In the genomic region with DNA sequence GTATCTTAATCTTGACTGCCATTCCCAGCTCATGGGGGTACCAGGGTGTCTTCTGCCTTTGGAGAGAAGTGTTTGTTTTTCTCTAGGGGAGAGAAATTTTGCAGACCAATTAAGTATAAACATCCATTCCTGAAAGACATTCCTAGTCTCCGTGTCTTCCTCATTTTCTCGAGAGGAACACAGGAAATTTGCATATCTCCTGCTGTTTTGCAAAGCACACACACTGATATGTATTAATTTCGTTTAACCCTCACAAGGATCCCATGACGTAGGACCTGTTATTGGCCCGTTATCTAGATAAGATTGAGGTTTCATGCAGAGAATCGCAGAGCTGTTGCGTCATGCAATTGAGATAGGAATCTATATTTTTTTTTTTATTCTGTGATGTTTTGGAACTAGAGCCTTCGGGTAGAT, we compare ENCODE assay signal across 8 cellular contexts. TPM values are rescaled to one million over a fixed set of nuclear protein-coding genes. Genes with fewer than 3 reads are reported as not detected.
DNase-seq lines count a peak whose midpoint lies in the region; TF ChIP-seq lines count a peak whose summit lies in the region.

No MANE protein-coding gene starts in this region.

- peak overlapping the region; percentile 100 for H3K4me3 Mint-ChIP-seq in activated CD4-positive, alpha-beta T cell treated with anti-CD3 and anti-CD28 coated beads, Interleukin-2, amount 10 ng/mL, durations not matched to agents 24 days and 14 days

- H3K27me3 ChIP-seq in HL-60 (ENCODE audit: insufficient read depth, poor library complexity, severe bottlenecking) (no peaks in the 10 kb centered on the region), skeletal muscle satellite cell (ENCODE audit: control insufficient read depth, insufficient read depth, low read length) (no peaks in the 10 kb centered on the region)

- H3K4me2 ChIP-seq in skeletal muscle satellite cell (ENCODE audit: low read length), result peak overlapping the region; percentile 97

- no peaks in the 10 kb centered on the region for H3K9me3 Mint-ChIP-seq in activated CD4-positive, alpha-beta T cell treated with anti-CD3 and anti-CD28 coated beads, Interleukin-2, amount 10 ng/mL, durations not matched to agents 24 days and 14 days

- DNase-seq in HL-60 (ENCODE audit: low read depth in 1 of 2, low spot score in 1 of 2), result no peak
- DNase-seq in activated CD4-positive, alpha-beta T cell treated with anti-CD3 and anti-CD28 coated beads, Interleukin-2, amount 10 ng/mL, durations not matched to agents 24 days and 14 days, result peak; percentile 81
- peak; percentile 88 for DNase-seq in fibroblast of villous mesenchyme (ENCODE audit: low read depth)
- DNase-seq in iPS-NIHi11 (ENCODE audit: low spot score), result no peak
- no peak for DNase-seq in KG1 (lab: John Stamatoyannopoulos, UW)
- no peak for DNase-seq in GM19238 (ENCODE audit: insufficient read length, low spot score)

- H3K9me3 ChIP-seq in skeletal muscle satellite cell (replicated peaks; ENCODE audit: low read length), result no peaks in the 10 kb centered on the region

- H3K27ac ChIP-seq in C4-2B, result peak overlapping the region; percentile 89
- H3K27ac ChIP-seq in HL-60 (replicated peaks), result no peak overlapping the region

- peaks cover 10% of the 10 kb centered on the region for H3K4me1 ChIP-seq in skeletal muscle satellite cell (ENCODE audit: control insufficient read depth, insufficient read depth, low read length)

- TF ChIP-seq CTCF in C4-2B (conservative IDR thresholded peaks at IDR 0.05) (no peak), HL-60 (IDR thresholded peaks at IDR 0.05; ENCODE audit: insufficient read depth, low read length) (no peak), fibroblast of villous mesenchyme (IDR thresholded peaks at IDR 0.05; ENCODE audit: insufficient read depth, low read depth, low read length) (no peak)

- H3K4me3 ChIP-seq in HL-60 (replicated peaks; ENCODE audit: insufficient read depth, low read length), result peak overlapping the region; percentile 85; the same call in 1 of the 2 replicates
- H3K4me3 ChIP-seq in fibroblast of villous mesenchyme (ENCODE audit: low read depth, low read length), result peak overlapping the region; percentile 99
- H3K4me3 ChIP-seq in skeletal muscle satellite cell (ENCODE audit: low read length), result peak overlapping the region; percentile 99

- peaks cover 32% of the 10 kb centered on the region for H3K4me1 Mint-ChIP-seq in activated CD4-positive, alpha-beta T cell treated with anti-CD3 and anti-CD28 coated beads, Interleukin-2, amount 10 ng/mL, durations not matched to agents 24 days and 14 days

- H3K27me3 Mint-ChIP-seq in activated CD4-positive, alpha-beta T cell treated with anti-CD3 and anti-CD28 coated beads, Interleukin-2, amount 10 ng/mL, durations not matched to agents 24 days and 14 days, result no peaks in the 10 kb centered on the region

- intact Hi-C loops in activated CD4-positive, alpha-beta T cell treated with anti-CD3 and anti-CD28 coated beads, Interleukin-2, amount 10 ng/mL, durations not matched to agents 24 days and 14 days (cut with micrococcal nuclease), result loop anchor here (1.0 to 5.0 kb wide), 3 partner anchors 113 to 168 kb away; partner anchors contain the start of genes MDH2, STYXL1 and TMEM120A

- H3K9ac ChIP-seq in skeletal muscle satellite cell (ENCODE audit: low read depth, low read length), result peak overlapping the region; percentile 92

- peaks cover 42% of the 10 kb centered on the region for H3K36me3 Mint-ChIP-seq in activated CD4-positive, alpha-beta T cell treated with anti-CD3 and anti-CD28 coated beads, Interleukin-2, amount 10 ng/mL, durations not matched to agents 24 days and 14 days (ENCODE audit: low read depth)

- peak overlapping the region; percentile 93 for H3K27ac Mint-ChIP-seq in activated CD4-positive, alpha-beta T cell treated with anti-CD3 and anti-CD28 coated beads, Interleukin-2, amount 10 ng/mL, durations not matched to agents 24 days and 14 days

- peaks cover 32% of the 10 kb centered on the region for H3K36me3 ChIP-seq in skeletal muscle satellite cell (ENCODE audit: insufficient read depth, low read length)

RNA-seq across cellular contexts. Expression of gene RHBDD2, which starts 0.9 kb away (rescaled TPM):
- 48.4 and 49.2 TPM in 2 replicates for total RNA-seq in activated CD4-positive, alpha-beta T cell treated with anti-CD3 and anti-CD28 coated beads, Interleukin-2, amount 10 ng/mL, durations not matched to agents 24 days and 14 days
- total RNA-seq in fibroblast of villous mesenchyme, result 20.7 and 26.1 TPM in 2 replicates
- 16.4 and 16.7 TPM in 2 replicates for total RNA-seq in skeletal muscle satellite cell (2012; rRNA removed)

RNA-seq across cellular contexts. Expression of gene POR, which starts 35.2 kb away (rescaled TPM):
- total RNA-seq in activated CD4-positive, alpha-beta T cell treated with anti-CD3 and anti-CD28 coated beads, Interleukin-2, amount 10 ng/mL, durations not matched to agents 24 days and 14 days, result 69.4 and 75.0 TPM in 2 replicates
- total RNA-seq in fibroblast of villous mesenchyme, result 77.0 and 90.7 TPM in 2 replicates
- 60.1 and 104 TPM in 2 replicates for total RNA-seq in skeletal muscle satellite cell (2012; rRNA removed)

Comparison
In these comparisons a context has a peak if more than half of its experiments do, and no peak if none do; other contexts are left out.
1. DNase-seq: peak in activated CD4-positive, alpha-beta T cell treated with anti-CD3 and anti-CD28 coated beads, Interleukin-2, amount 10 ng/mL, durations not matched to agents 24 days and 14 days (single experiment) and fibroblast of villous mesenchyme (single experiment); none in HL-60 (0 of 2), iPS-NIHi11 (single experiment), KG1 (single experiment) and GM19238 (single experiment).
2. Peak in every context shown above with its lines, with median percentiles within 50 percentile points of each other: H3K4me3 ChIP-seq.